27 cellular contexts compared by ENCODE assay signal in genomic region chr9:134965851-134966250, GRCh38. TPM values are rescaled to one million over a fixed set of nuclear protein-coding genes. Genes with fewer than 3 reads are reported as not detected.
"Had no signal": no experiment of that assay in that cellular context is flagged by ENCODE, and none has a peak within 500 bp of the region (broad histone marks: within the 10 kb centered on the region; RNA-seq: fewer than 3 reads in every experiment).

No MANE protein-coding gene starts in this region.

- H3K36me3 ChIP-seq: ascending aorta, brain microvascular endothelial cell, left lung, prostate gland, tibial nerve had no signal

- H3K9ac ChIP-seq: SK-N-SH had no signal

- ATAC-seq: activated naive CD4-positive, alpha-beta T cell treated with anti-CD3 and anti-CD28 coated beads, Interleukin-2, amount 50 U/mL, for 72 hours; activated T-cell treated with anti-CD3 and anti-CD28 coated beads, Interleukin-2, amount 50 U/mL, for 72 hours; esophagus mucosa; left lung; stimulated activated effector memory CD8-positive, alpha-beta T cell treated with anti-CD3 and anti-CD28 coated beads, Interleukin-12 subunit alpha, Interleukin-12 subunit beta, amount 100 ng/mL, for 72 hours; stimulated activated naive CD8-positive, alpha-beta T cell treated with anti-CD3 and anti-CD28 coated beads, Interleukin-15, amount 100 ng/mL, for 72 hours had no signal

- H3K4me3 ChIP-seq: ascending aorta, left lung, prostate gland, skin epidermis, tibial nerve had no signal

- H3K27me3 ChIP-seq: ascending aorta, brain microvascular endothelial cell had no signal

- DNase-seq: activated CD8-positive, alpha-beta memory T cell treated with anti-CD3 and anti-CD28 coated beads for 24 hours; activated gamma-delta T cell; activated T-cell treated with anti-CD3 and anti-CD28 coated beads, Interleukin-2, amount 50 U/mL, for 72 hours; brain microvascular endothelial cell; central memory CD4-positive, alpha-beta T cell; effector memory CD4-positive, alpha-beta T cell; foreskin melanocyte; mammary epithelial cell; SK-N-SH; stimulated activated CD4-positive, alpha-beta T cell treated with anti-CD3 and anti-CD28 coated beads, Interleukin-2, amount 100 ng/mL, for 24 hours; stimulated activated naive CD8-positive, alpha-beta T cell treated with anti-CD3 and anti-CD28 coated beads, Interleukin-15, amount 100 ng/mL, for 72 hours had no signal

- H3K9me3 Mint-ChIP-seq: activated naive CD4-positive, alpha-beta T cell treated with anti-CD3 and anti-CD28 coated beads, Interleukin-2, amount 50 U/mL, for 72 hours; activated T-cell treated with anti-CD3 and anti-CD28 coated beads, Interleukin-2, amount 50 U/mL, for 72 hours; stimulated activated effector memory CD8-positive, alpha-beta T cell treated with anti-CD3 and anti-CD28 coated beads, Interleukin-12 subunit alpha, Interleukin-12 subunit beta, amount 100 ng/mL, for 72 hours; stimulated activated naive CD8-positive, alpha-beta T cell treated with anti-CD3 and anti-CD28 coated beads, Interleukin-15, amount 100 ng/mL, for 72 hours had no signal

- H3K4me3 Mint-ChIP-seq: activated T-cell treated with anti-CD3 and anti-CD28 coated beads, Interleukin-2, amount 50 U/mL, for 72 hours; stimulated activated effector memory CD8-positive, alpha-beta T cell treated with anti-CD3 and anti-CD28 coated beads, Interleukin-12 subunit alpha, Interleukin-12 subunit beta, amount 100 ng/mL, for 72 hours; stimulated activated naive CD8-positive, alpha-beta T cell treated with anti-CD3 and anti-CD28 coated beads, Interleukin-15, amount 100 ng/mL, for 72 hours had no signal

- H3K9me3 ChIP-seq: ascending aorta, left lung, prostate gland, SK-N-SH, tibial nerve had no signal

- H3K4me1 ChIP-seq: ascending aorta, left lung had no signal

- H3K27ac ChIP-seq: ascending aorta, brain microvascular endothelial cell, left lung, prostate gland, skin epidermis, tibial nerve, VCaP had no signal

- H3K4me1 Mint-ChIP-seq: stimulated activated effector memory CD8-positive, alpha-beta T cell treated with anti-CD3 and anti-CD28 coated beads, Interleukin-12 subunit alpha, Interleukin-12 subunit beta, amount 100 ng/mL, for 72 hours; stimulated activated naive CD8-positive, alpha-beta T cell treated with anti-CD3 and anti-CD28 coated beads, Interleukin-15, amount 100 ng/mL, for 72 hours had no signal

- H3K27ac Mint-ChIP-seq: activated naive CD4-positive, alpha-beta T cell treated with anti-CD3 and anti-CD28 coated beads, Interleukin-2, amount 50 U/mL, for 72 hours; activated T-cell treated with anti-CD3 and anti-CD28 coated beads, Interleukin-2, amount 50 U/mL, for 72 hours; stimulated activated effector memory CD8-positive, alpha-beta T cell treated with anti-CD3 and anti-CD28 coated beads, Interleukin-12 subunit alpha, Interleukin-12 subunit beta, amount 100 ng/mL, for 72 hours; stimulated activated naive CD8-positive, alpha-beta T cell treated with anti-CD3 and anti-CD28 coated beads, Interleukin-15, amount 100 ng/mL, for 72 hours had no signal

- H3K36me3 Mint-ChIP-seq: stimulated activated effector memory CD8-positive, alpha-beta T cell treated with anti-CD3 and anti-CD28 coated beads, Interleukin-12 subunit alpha, Interleukin-12 subunit beta, amount 100 ng/mL, for 72 hours had no signal

RNA-seq across cellular contexts. Expression of gene FCN1, which starts 48.1 kb away (rescaled TPM):
- total RNA-seq: activated naive CD4-positive, alpha-beta T cell treated with anti-CD3 and anti-CD28 coated beads, Interleukin-2, amount 50 U/mL, for 72 hours; activated T-cell treated with anti-CD3 and anti-CD28 coated beads, Interleukin-2, amount 50 U/mL, for 72 hours; ascending aorta; dermis microvascular lymphatic vessel endothelial cell; endothelial cell of umbilical vein; kidney epithelial cell; mammary epithelial cell; myocyte; osteocyte; T-helper 2 cell treated with Interferon-gamma antibody and Interleukin-4, amounts not matched to agents 100 ng/mL and 5 ng/mL, for 36 hours had no signal
- polyA plus RNA-seq: endothelial cell of umbilical vein, mammary epithelial cell, neural cell, SK-N-SH had no signal
